In genomic region chr10:74266-74621, GRCh38 we compare ENCODE assay signal across 12 cellular contexts. TPM values are rescaled to one million over a fixed set of nuclear protein-coding genes. Genes with fewer than 3 reads are reported as not detected.
DNase-seq lines count a peak whose midpoint lies in the region; ATAC-seq, FAIRE-seq and TF ChIP-seq lines count a peak whose summit lies in the region.
"Not testable (repeated sequence)": the region's sequence is repeated elsewhere in the genome, so short reads cannot be mapped to it uniquely, and the experiment has no call there.
"Had no signal": no experiment of that assay in that cellular context is flagged by ENCODE, and none has a peak within 500 bp of the region (broad histone marks: within the 10 kb centered on the region; RNA-seq: fewer than 3 reads in every experiment).

No MANE protein-coding gene starts in this region.

- H3K27me3 Mint-ChIP-seq in H9 (ENCODE audit: low read depth) (peaks cover 32% of the 10 kb centered on the region), natural killer cell (ENCODE audit: low read depth in 2 of 2) (peaks cover 2 to 17% of the 10 kb centered on the region in 2 donors)
- peaks cover 29% of the 10 kb centered on the region for H3K27me3 Mint-ChIP-seq in activated T-helper 1 cell treated with anti-CD3 and anti-CD28 coated beads, Interleukin-12 subunit alpha, Interleukin-12 subunit beta, Interleukin-2, Interleukin-4 antibody, amounts not matched to agents 30 ng/mL and 10 ng/mL and 1 ng/mL, durations not matched to agents 14 hours and 24 hours and 36 hours (ENCODE audit: insufficient read depth)
- not testable (repeated sequence) for H3K27me3 Mint-ChIP-seq in glutamatergic neuron (ENCODE audit: unreplicated experiment)

- H3K56ac ChIP-seq in H9 (ENCODE audit: insufficient read length, low read depth, low read length), result not testable (repeated sequence)

- POLR2A ChIA-PET in A549 (lab: Yijun Ruan, JAX), result interaction anchor here (0.7 kb wide), 1 partner anchor 100 kb away, joined by 4 read pairs; no protein-coding TSS in a partner anchor
- POLR2A ChIA-PET in SK-N-SH (lab: Yijun Ruan, JAX), result not testable (repeated sequence)

- not testable (repeated sequence) for H3K23ac ChIP-seq in H9 (ENCODE audit: insufficient read length, low read depth, low read length)

- H3K18ac ChIP-seq in H9 (ENCODE audit: insufficient read length, low read depth, low read length), result not testable (repeated sequence)

- not testable (repeated sequence) for H4K5ac ChIP-seq in H9 (ENCODE audit: insufficient read length, low read depth, low read length)

- intact Hi-C loops in activated T-helper 1 cell treated with anti-CD3 and anti-CD28 coated beads, Interleukin-12 subunit alpha, Interleukin-12 subunit beta, Interleukin-2, Interleukin-4 antibody, amounts not matched to agents 30 ng/mL and 10 ng/mL and 1 ng/mL, durations not matched to agents 14 hours and 24 hours and 36 hours (cut with micrococcal nuclease); natural killer cell (cut with micrococcal nuclease): not testable (repeated sequence)

- not testable (repeated sequence) for TF ChIP-seq POLR2A in A549 (IDR thresholded peaks at IDR 0.05; ENCODE audit: low read length)

- peak overlapping the region; percentile 50 to 83; a peak in 5 of 6 replicates for H3K27ac ChIP-seq in A549
- not testable (repeated sequence) for H3K27ac ChIP-seq in H9 (ENCODE audit: insufficient read length, low read depth, low read length); SK-N-SH (ENCODE audit: low read depth in 2 of 2, low read length in 1 of 2)

- CTCF ChIA-PET in A549 (lab: Yijun Ruan, JAX) (interaction anchor here (0.8 to 1.1 kb wide), 5 partner anchors 23 to 62 kb away, joined by 3 to 6 read pairs (median 4); no protein-coding TSS in a partner anchor), SK-N-SH (lab: Yijun Ruan, JAX) (interaction anchor here (0.7 to 2.2 kb wide), 7 partner anchors 15 to 1743 kb away, joined by 3 to 10 read pairs (median 4); partner anchors contain the start of gene TUBB8)

- not testable (repeated sequence) for H3K79me1 ChIP-seq in H9 (ENCODE audit: insufficient read depth, low read depth, low read length, poor library complexity, severe bottlenecking)

- H3K23me2 ChIP-seq in H9 (ENCODE audit: insufficient read length, low read depth, low read length, poor library complexity, severe bottlenecking), result not testable (repeated sequence)

- H3K36me3 Mint-ChIP-seq in H9 (ENCODE audit: insufficient read depth in 1 of 3, low read depth in 3 of 3); activated T-helper 1 cell treated with anti-CD3 and anti-CD28 coated beads, Interleukin-12 subunit alpha, Interleukin-12 subunit beta, Interleukin-2, Interleukin-4 antibody, amounts not matched to agents 30 ng/mL and 10 ng/mL and 1 ng/mL, durations not matched to agents 14 hours and 24 hours and 36 hours (ENCODE audit: low read depth); glutamatergic neuron (ENCODE audit: unreplicated experiment); natural killer cell; stimulated activated effector memory CD8-positive, alpha-beta T cell treated with anti-CD3 and anti-CD28 coated beads, Interleukin-12 subunit alpha, Interleukin-12 subunit beta, amount 100 ng/mL, for 72 hours: not testable (repeated sequence)

- H2BK12ac ChIP-seq in H9 (ENCODE audit: insufficient read length, low read depth, low read length), result not testable (repeated sequence)

- H3K79me2 ChIP-seq in H9 (ENCODE audit: insufficient read depth, low read length); SK-N-SH (ENCODE audit: insufficient read depth): not testable (repeated sequence)

- not testable (repeated sequence) for H3K4me1 Mint-ChIP-seq in H9; activated T-helper 1 cell treated with anti-CD3 and anti-CD28 coated beads, Interleukin-12 subunit alpha, Interleukin-12 subunit beta, Interleukin-2, Interleukin-4 antibody, amounts not matched to agents 30 ng/mL and 10 ng/mL and 1 ng/mL, durations not matched to agents 14 hours and 24 hours and 36 hours (ENCODE audit: low read depth); glutamatergic neuron (ENCODE audit: low read depth, unreplicated experiment); natural killer cell; stimulated activated effector memory CD8-positive, alpha-beta T cell treated with anti-CD3 and anti-CD28 coated beads, Interleukin-12 subunit alpha, Interleukin-12 subunit beta, amount 100 ng/mL, for 72 hours

- ATAC-seq in A549; natural killer cell; stimulated activated effector memory CD8-positive, alpha-beta T cell treated with anti-CD3 and anti-CD28 coated beads, Interleukin-12 subunit alpha, Interleukin-12 subunit beta, amount 100 ng/mL, for 72 hours: not testable (repeated sequence)

- not testable (repeated sequence) for H3K14ac ChIP-seq in H9 (ENCODE audit: insufficient read depth, low read length)

- H3K27ac Mint-ChIP-seq in H9, result peak overlapping the region in 1 of 3 experiments; percentile 44; a peak in 1 of 7 replicates
- not testable (repeated sequence) for H3K27ac Mint-ChIP-seq in activated T-helper 1 cell treated with anti-CD3 and anti-CD28 coated beads, Interleukin-12 subunit alpha, Interleukin-12 subunit beta, Interleukin-2, Interleukin-4 antibody, amounts not matched to agents 30 ng/mL and 10 ng/mL and 1 ng/mL, durations not matched to agents 14 hours and 24 hours and 36 hours; glutamatergic neuron (ENCODE audit: unreplicated experiment); natural killer cell; stimulated activated effector memory CD8-positive, alpha-beta T cell treated with anti-CD3 and anti-CD28 coated beads, Interleukin-12 subunit alpha, Interleukin-12 subunit beta, amount 100 ng/mL, for 72 hours

- not testable (repeated sequence) for H3K4me1 ChIP-seq in A549; H9 (ENCODE audit: insufficient read depth, low read length); SK-N-SH (ENCODE audit: control insufficient read depth in 1 of 2, insufficient read depth in 2 of 2, low read depth in 1 of 2, low read length in 1 of 2)

- not testable (repeated sequence) for H4K91ac ChIP-seq in H9 (ENCODE audit: insufficient read length, low read depth, low read length)

- not testable (repeated sequence) for H3F3A ChIP-seq in SK-N-SH (replicated peaks; ENCODE audit: insufficient read depth)

- not testable (repeated sequence) for FAIRE-seq in A549 (lab: Jason Lieb, UNC); bronchial epithelial cell (lab: Jason Lieb, UNC)

- peak overlapping the region; percentile 52; the same call in 1 of the 3 replicates for H3K4me3 ChIP-seq in A549
- peak overlapping the region in 1 of 2 experiments; percentile 63; a peak in 3 of 4 replicates for H3K4me3 ChIP-seq in SK-N-SH (ENCODE audit: low read depth in 2 of 2, low read length in 1 of 2)
- peak overlapping the region; percentile 39 for H3K4me3 ChIP-seq in bronchial epithelial cell (ENCODE audit: low read depth, low read length)

- H3K27me3 ChIP-seq in H9 (ENCODE audit: insufficient read depth, low read length); SK-N-SH (ENCODE audit: insufficient read depth); bronchial epithelial cell (ENCODE audit: control insufficient read depth, insufficient read depth, low read length): not testable (repeated sequence)

- H3K4me3 Mint-ChIP-seq in H9 (peak overlapping the region; percentile 81 to 84), glutamatergic neuron (ENCODE audit: unreplicated experiment) (peak overlapping the region; percentile 86), natural killer cell (peak overlapping the region; percentile 78)
- H3K4me3 Mint-ChIP-seq in activated T-helper 1 cell treated with anti-CD3 and anti-CD28 coated beads, Interleukin-12 subunit alpha, Interleukin-12 subunit beta, Interleukin-2, Interleukin-4 antibody, amounts not matched to agents 30 ng/mL and 10 ng/mL and 1 ng/mL, durations not matched to agents 14 hours and 24 hours and 36 hours, result peak overlapping the region; percentile 78
- H3K4me3 Mint-ChIP-seq in stimulated activated effector memory CD8-positive, alpha-beta T cell treated with anti-CD3 and anti-CD28 coated beads, Interleukin-12 subunit alpha, Interleukin-12 subunit beta, amount 100 ng/mL, for 72 hours, result peak overlapping the region; percentile 66

- H4K20me1 ChIP-seq in H9 (ENCODE audit: control insufficient read depth, insufficient read depth, insufficient read length); SK-N-SH (ENCODE audit: insufficient read depth): not testable (repeated sequence)

- H2AK5ac ChIP-seq in H9 (ENCODE audit: insufficient read length, low read length), result not testable (repeated sequence)

- not testable (repeated sequence) for H3K9me3 ChIP-seq in A549; H9 (ENCODE audit: control insufficient read depth, low read depth, low read length); SK-N-SH

- not testable (repeated sequence) for H3K9me2 ChIP-seq in SK-N-SH

- H2BK15ac ChIP-seq in H9 (ENCODE audit: low read depth, low read length), result not testable (repeated sequence)

- not testable (repeated sequence) for H3K9ac ChIP-seq in H9 (ENCODE audit: extremely low read depth, insufficient read length, low read length); SK-N-SH

- H3K4me2 ChIP-seq in A549 (peak overlapping the region; percentile 57), SK-N-SH (peak overlapping the region; percentile 85)
- H3K4me2 ChIP-seq in H9 (ENCODE audit: insufficient read depth, insufficient read length, low read length), result not testable (repeated sequence)

- H2BK20ac ChIP-seq in H9 (ENCODE audit: low read depth, low read length, poor library complexity, severe bottlenecking), result not testable (repeated sequence)

- peak in 1 of 2 experiments; percentile 21 for DNase-seq in A549 (ENCODE audit: low read depth in 1 of 2, low spot score in 1 of 2)
- not testable (repeated sequence) for DNase-seq in H9; SK-N-SH; activated T-helper 1 cell treated with anti-CD3 and anti-CD28 coated beads, Interleukin-12 subunit alpha, Interleukin-12 subunit beta, Interleukin-2, Interleukin-4 antibody, amounts not matched to agents 30 ng/mL and 10 ng/mL and 1 ng/mL, durations not matched to agents 14 hours and 24 hours and 36 hours (ENCODE audit: low spot score); bronchial epithelial cell (ENCODE audit: low read depth); glutamatergic neuron; natural killer cell; stimulated activated effector memory CD8-positive, alpha-beta T cell treated with anti-CD3 and anti-CD28 coated beads, Interleukin-12 subunit alpha, Interleukin-12 subunit beta, amount 100 ng/mL, for 72 hours (ENCODE audit: low spot score in 2 of 2)

- H4K8ac ChIP-seq in H9 (replicated peaks; ENCODE audit: insufficient read length, low read depth, low read length), result not testable (repeated sequence)

- not testable (repeated sequence) for H2BK120ac ChIP-seq in H9 (ENCODE audit: low read depth, low read length, poor library complexity, severe bottlenecking)

- WGBS in A549 (ENCODE audit: missing lambda C conversion rate), result 24% methylated on average over 17 of the region's 17 CpGs
- no CpG with 5 or more reads among the region's 17 CpGs for WGBS in H9 (ENCODE audit: extremely low coverage, insufficient read length, low lambda C conversion rate)
- WGBS in SK-N-SH (ENCODE audit: low lambda C conversion rate), result 32% methylated on average over 6 of the region's 17 CpGs

- H3T11ph ChIP-seq in H9 (ENCODE audit: low read length), result not testable (repeated sequence)

- not testable (repeated sequence) for H3K4ac ChIP-seq in H9 (ENCODE audit: low read depth, low read length)

- not testable (repeated sequence) for H2AFZ ChIP-seq in H9 (ENCODE audit: low read length)
- H2AFZ ChIP-seq in SK-N-SH (ENCODE audit: low read depth), result 0 out of 2 replicates have a peak overlapping the region, but pooled peaks have one; percentile 51

- not testable (repeated sequence) for TF ChIP-seq CTCF in A549 (IDR thresholded peaks at IDR 0.05); H9 (conservative IDR thresholded peaks at IDR 0.05); SK-N-SH (IDR thresholded peaks at IDR 0.05); bronchial epithelial cell (IDR thresholded peaks at IDR 0.05; ENCODE audit: insufficient read depth, low read length, severe bottlenecking); glutamatergic neuron (IDR thresholded peaks at IDR 0.05; ENCODE audit: partially characterized antibody, unreplicated experiment); natural killer cell (IDR thresholded peaks at IDR 0.05)

- TF ChIP-seq EP300 in A549 (IDR thresholded peaks at IDR 0.05); SK-N-SH (IDR thresholded peaks at IDR 0.05; ENCODE audit: borderline replicate concordance in 1 of 2, low read depth in 1 of 2, low read length in 1 of 2): not testable (repeated sequence)

- not testable (repeated sequence) for TF ChIP-seq RAD21 in A549 (conservative IDR thresholded peaks at IDR 0.05 in 1 of 2, IDR thresholded peaks at IDR 0.05 in 1 of 2); SK-N-SH (IDR thresholded peaks at IDR 0.05; ENCODE audit: low read length)

- not testable (repeated sequence) for H3K36me3 ChIP-seq in SK-N-SH (replicated peaks in 1 of 2; ENCODE audit: control insufficient read depth in 1 of 2, insufficient read depth in 2 of 2, low read length in 1 of 2); bronchial epithelial cell (ENCODE audit: control insufficient read depth, insufficient read depth, low read length)

- H3K9me3 Mint-ChIP-seq in H9; activated T-helper 1 cell treated with anti-CD3 and anti-CD28 coated beads, Interleukin-12 subunit alpha, Interleukin-12 subunit beta, Interleukin-2, Interleukin-4 antibody, amounts not matched to agents 30 ng/mL and 10 ng/mL and 1 ng/mL, durations not matched to agents 14 hours and 24 hours and 36 hours; glutamatergic neuron (ENCODE audit: unreplicated experiment); natural killer cell; stimulated activated effector memory CD8-positive, alpha-beta T cell treated with anti-CD3 and anti-CD28 coated beads, Interleukin-12 subunit alpha, Interleukin-12 subunit beta, amount 100 ng/mL, for 72 hours: not testable (repeated sequence)

- H2BK5ac ChIP-seq in H9 (ENCODE audit: insufficient read length, low read length), result not testable (repeated sequence)

RNA-seq across cellular contexts. Expression of gene TUBB8, which starts 25.1 kb away (rescaled TPM):
- 0.11 and 0.16 TPM in 2 replicates for polyA plus RNA-seq in A549 (2011; rRNA removed)
- polyA plus RNA-seq in A549 (2012; cell fraction: cytosol; rRNA removed), result 0.08 TPM in 1 of 2 replicates, not detected in the other
- polyA plus RNA-seq in A549 (2012; cell fraction: nucleus; rRNA removed), result 0.40 and 0.50 TPM in 2 replicates
- not detected in 3 replicates for polyA plus RNA-seq in A549 (2017; fragmentation: RNase III; extraction: RNeasy Plus Mini Kit Qiagen cat#74134 plus additional on column Dnase treatment)
- polyA minus RNA-seq in A549 (2011; rRNA and poly(A)+ RNA removed), result not detected in 2 replicates
- total RNA-seq in H9 (2021), result 0.22 and 0.57 TPM in 2 replicates
- 0.06 and 0.13 TPM in 2 replicates for polyA plus RNA-seq in SK-N-SH (2012; rRNA removed)
- polyA plus RNA-seq in SK-N-SH (2012; cell fraction: cytosol; rRNA removed), result 0.03 and 0.05 TPM in 2 replicates
- polyA plus RNA-seq in SK-N-SH (2012; cell fraction: nucleus; rRNA removed), result 0.45 and 0.61 TPM in 2 replicates
- total RNA-seq in activated T-helper 1 cell treated with anti-CD3 and anti-CD28 coated beads, Interleukin-12 subunit alpha, Interleukin-12 subunit beta, Interleukin-2, Interleukin-4 antibody, amounts not matched to agents 30 ng/mL and 10 ng/mL and 1 ng/mL, durations not matched to agents 14 hours and 24 hours and 36 hours, result not detected in 2 replicates
- total RNA-seq in bronchial epithelial cell, result not detected in 2 replicates
- 1.1 TPM for total RNA-seq in glutamatergic neuron (ENCODE audit: unreplicated experiment)
- under 1 TPM in 1 of 3 donors, not detected in 2; 0.89 TPM for total RNA-seq in natural killer cell
- total RNA-seq: A172, cerebellum, liver, ovary had no signal
- polyA plus RNA-seq: liver had no signal
